19 cellular contexts compared by ENCODE assay signal in genomic region chr5:160152287-160152686, GRCh38. TPM values are rescaled to one million over a fixed set of nuclear protein-coding genes. Genes with fewer than 3 reads are reported as not detected.
DNase-seq lines count a peak whose midpoint lies in the region; ATAC-seq and TF ChIP-seq lines count a peak whose summit lies in the region.
"Had no signal": no experiment of that assay in that cellular context is flagged by ENCODE, and none has a peak within 500 bp of the region (broad histone marks: within the 10 kb centered on the region; RNA-seq: fewer than 3 reads in every experiment).

No MANE protein-coding gene starts in this region.

- no peak for TF ChIP-seq POLR2A in testis (IDR thresholded peaks at IDR 0.05)

- H3K36me3 ChIP-seq in testis (ENCODE audit: low read depth, missing control alignments) = no peaks in the 10 kb centered on the region
- H3K36me3 ChIP-seq: SJCRH30 had no signal

- H3K27me3 ChIP-seq in testis = no peaks in the 10 kb centered on the region
- H3K27me3 ChIP-seq: SJCRH30 had no signal

- peak; percentile 73 for ATAC-seq in GM18511 (IDR thresholded peaks at IDR 0.05; ENCODE audit: unreplicated experiment)
- ATAC-seq in GM21447 (IDR thresholded peaks at IDR 0.05; ENCODE audit: unreplicated experiment) = peak; percentile 85
- ATAC-seq in HG02973 (IDR thresholded peaks at IDR 0.05; ENCODE audit: unreplicated experiment) = peak; percentile 86
- ATAC-seq in HG03575 (IDR thresholded peaks at IDR 0.05; ENCODE audit: extremely low read depth, insufficient number of reproducible peaks, low FRiP score, unreplicated experiment) = peak; percentile 63
- ATAC-seq: left cardiac atrium had no signal

- DNase-seq in NCI-H1436 treated with DMSO at 0.1 percent for 48 hours (lab: John Stamatoyannopoulos, UW) = no peak
- DNase-seq in activated gamma-delta T cell treated with Interleukin-2 at 50 U/mL for 16 hours = no peak
- no peak for DNase-seq in NOMO-1 treated with dmso at 0.1 percent for 144 hours (lab: John Stamatoyannopoulos, UW; ENCODE audit: unreplicated experiment)
- no peak for DNase-seq in testis
- DNase-seq: activated naive CD4-positive, alpha-beta T cell; COR-L47; EL; foreskin fibroblast; IMR-90; left cardiac atrium; midbrain; NCI-H2029; NCI-H510A treated with DMSO at 0.1 percent for 48 hours; retina; SJCRH30 had no signal

- no peak for TF ChIP-seq CTCF in testis (IDR thresholded peaks at IDR 0.05)

- H3K27ac ChIP-seq in testis = no peak overlapping the region
- H3K27ac ChIP-seq: SJCRH30 had no signal

- H3K4me1 ChIP-seq in testis = no peaks in the 10 kb centered on the region
- H3K4me1 ChIP-seq: SJCRH30 had no signal

- intact Hi-C loops in testis (cut with DNase I; ENCODE audit: low total_unique reads) = no loop called here

- H3K4me3 ChIP-seq in testis = no peak overlapping the region
- H3K4me3 ChIP-seq: SJCRH30 had no signal

- no peaks in the 10 kb centered on the region for H3K9me3 ChIP-seq in testis
- H3K9me3 ChIP-seq: SJCRH30 had no signal

- WGBS in testis, 2 donors = 82 to 85% methylated on average over 1 of the region's 1 CpG

RNA-seq across cellular contexts. Expression of gene PWWP2A, which starts 33.0 kb away (rescaled TPM):
- total RNA-seq in testis = 10 to 100 TPM; 48.9 to 51.6 TPM
- polyA plus RNA-seq in testis (ENCODE audit: insufficient read depth, low read depth, low replicate concordance) = 12.0 TPM
